In the genomic region with DNA sequence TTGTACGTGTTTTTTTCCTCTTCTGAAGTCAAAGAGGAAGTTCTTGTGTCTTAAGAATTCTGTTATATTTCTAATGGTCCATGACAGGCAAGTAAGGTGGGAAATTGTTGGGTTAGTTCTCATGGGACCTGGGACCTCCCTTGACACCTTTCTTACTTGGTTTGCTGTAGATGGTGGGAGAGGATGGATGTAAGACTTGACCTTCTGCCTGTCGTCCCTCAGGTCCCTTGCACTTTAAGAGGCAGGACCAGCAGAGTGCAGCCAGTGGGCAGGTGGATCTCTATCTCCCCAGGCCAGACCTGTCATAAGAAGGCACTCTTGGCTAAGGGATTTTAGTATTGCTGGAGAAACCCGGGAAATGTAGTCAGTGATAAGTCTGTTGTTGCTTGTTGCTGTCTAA, we compare ENCODE assay signal across 19 cellular contexts. TPM values are rescaled to one million over a fixed set of nuclear protein-coding genes. Genes with fewer than 3 reads are reported as not detected.
DNase-seq lines count a peak whose midpoint lies in the region; ATAC-seq, FAIRE-seq and TF ChIP-seq lines count a peak whose summit lies in the region.
"Had no signal": no experiment of that assay in that cellular context is flagged by ENCODE, and none has a peak within 500 bp of the region (broad histone marks: within the 10 kb centered on the region; RNA-seq: fewer than 3 reads in every experiment).

No MANE protein-coding gene starts in this region.

- no peak for TF ChIP-seq RAD21 in SK-N-SH (IDR thresholded peaks at IDR 0.05; ENCODE audit: low read length)

- intact Hi-C loops in dendritic cell treated with granulocyte-macrophage colony-stimulating factor and Interleukin-4, amounts not matched to agents 40 ng/mL and 50 ng/mL, for 4 days (cut with micrococcal nuclease) = loop anchor here (10.0 kb wide), 1 partner anchor 199 kb away; no protein-coding TSS in a partner anchor

- H3K79me2 ChIP-seq in smooth muscle cell (ENCODE audit: low read depth) = peaks cover 100% of the 10 kb centered on the region
- peaks cover 100% of the 10 kb centered on the region for H3K79me2 ChIP-seq in SK-N-SH (ENCODE audit: insufficient read depth)

- H2AFZ ChIP-seq in smooth muscle cell (ENCODE audit: low read depth) (no peak overlapping the region), SK-N-SH (ENCODE audit: low read depth) (no peak overlapping the region)
- H2AFZ ChIP-seq: hepatocyte, PC-9 had no signal

- CTCF ChIA-PET in T-cell (lab: Charles Lee) (interaction anchor here (0.6 to 1.2 kb wide), 5 partner anchors 12 to 94 kb away, joined by 3 to 8 read pairs (median 4); a partner anchor contains a TSS), SK-N-SH (lab: Yijun Ruan, JAX) (interaction anchor here (1.3 to 3.6 kb wide), 2 partner anchors 32 to 223 kb away, joined by 3 to 17 read pairs; no protein-coding TSS in a partner anchor)

- TF ChIP-seq CTCF in smooth muscle cell (IDR thresholded peaks at IDR 0.05; ENCODE audit: borderline replicate concordance, insufficient read depth, poor library complexity, severe bottlenecking) (no peak), SK-N-SH (IDR thresholded peaks at IDR 0.05) (no peak)

- H3K9me2 ChIP-seq in SK-N-SH = no peaks in the 10 kb centered on the region

- H3K9me3 Mint-ChIP-seq in activated T-cell treated with anti-CD3 and anti-CD28 coated beads, Interleukin-2, amount 50 U/mL, for 24 hours = no peaks in the 10 kb centered on the region
- H3K9me3 Mint-ChIP-seq in T-cell = no peaks in the 10 kb centered on the region
- H3K9me3 Mint-ChIP-seq in dendritic cell treated with granulocyte-macrophage colony-stimulating factor and Interleukin-4, amounts not matched to agents 40 ng/mL and 50 ng/mL, for 4 days = no peaks in the 10 kb centered on the region

- no peak overlapping the region for H3K9ac ChIP-seq in smooth muscle cell (ENCODE audit: low read depth)
- no peak overlapping the region for H3K9ac ChIP-seq in SK-N-SH

- TF ChIP-seq EP300 in SK-N-SH (IDR thresholded peaks at IDR 0.05; ENCODE audit: borderline replicate concordance in 1 of 2, low read depth in 1 of 2, low read length in 1 of 2) = no peak

- 95% methylated on average over 3 of the region's 3 CpGs for WGBS in smooth muscle cell (ENCODE audit: low lambda C conversion rate)
- 82% methylated on average over 3 of the region's 3 CpGs for WGBS in SK-N-SH (ENCODE audit: low lambda C conversion rate)

- H3K36me3 Mint-ChIP-seq in activated T-cell treated with anti-CD3 and anti-CD28 coated beads, Interleukin-2, amount 50 U/mL, for 24 hours (ENCODE audit: low read depth) = peaks cover 97% of the 10 kb centered on the region
- H3K36me3 Mint-ChIP-seq in T-cell = peaks cover 79% of the 10 kb centered on the region
- peaks cover 99% of the 10 kb centered on the region for H3K36me3 Mint-ChIP-seq in dendritic cell treated with granulocyte-macrophage colony-stimulating factor and Interleukin-4, amounts not matched to agents 40 ng/mL and 50 ng/mL, for 4 days (ENCODE audit: low read depth)

- H4K20me1 ChIP-seq in smooth muscle cell (ENCODE audit: low read depth) (peaks cover 100% of the 10 kb centered on the region), SK-N-SH (ENCODE audit: insufficient read depth) (peaks cover 100% of the 10 kb centered on the region)

- FAIRE-seq in RCC 7860 (lab: Jason Lieb, UNC) = no peak

- H3K36me3 ChIP-seq in smooth muscle cell (ENCODE audit: low read depth) (peaks cover 23% of the 10 kb centered on the region), SK-N-SH (replicated peaks in 1 of 2; ENCODE audit: control insufficient read depth in 1 of 2, insufficient read depth in 2 of 2, low read length in 1 of 2) (peaks cover 65 to 76% of the 10 kb centered on the region in 2 experiments)

- peaks cover 94% of the 10 kb centered on the region for H3K4me1 Mint-ChIP-seq in activated T-cell treated with anti-CD3 and anti-CD28 coated beads, Interleukin-2, amount 50 U/mL, for 24 hours (ENCODE audit: low read depth)
- H3K4me1 Mint-ChIP-seq in T-cell = peaks cover 95% of the 10 kb centered on the region in 3 donors
- H3K4me1 Mint-ChIP-seq in dendritic cell treated with granulocyte-macrophage colony-stimulating factor and Interleukin-4, amounts not matched to agents 40 ng/mL and 50 ng/mL, for 4 days (ENCODE audit: low read depth) = peaks cover 79% of the 10 kb centered on the region

- H3K9me3 ChIP-seq in smooth muscle cell (replicated peaks; ENCODE audit: low read depth) (no peaks in the 10 kb centered on the region), SK-N-SH (no peaks in the 10 kb centered on the region)
- H3K9me3 ChIP-seq: psoas muscle, thoracic aorta had no signal

- no peak for ATAC-seq in T-cell (replicated peaks in 1 of 4)
- ATAC-seq: left cardiac atrium, psoas muscle had no signal

- H3K4me2 ChIP-seq in smooth muscle cell = no peak overlapping the region
- no peak overlapping the region for H3K4me2 ChIP-seq in SK-N-SH
- H3K4me2 ChIP-seq: hepatocyte had no signal

- H3F3A ChIP-seq in smooth muscle cell (ENCODE audit: low read depth) (peaks cover 35% of the 10 kb centered on the region), SK-N-SH (replicated peaks; ENCODE audit: insufficient read depth) (peaks cover 32% of the 10 kb centered on the region)

- H3K27me3 ChIP-seq in smooth muscle cell (ENCODE audit: low read depth) = no peaks in the 10 kb centered on the region
- H3K27me3 ChIP-seq in SK-N-SH (ENCODE audit: insufficient read depth) = no peaks in the 10 kb centered on the region
- H3K27me3 ChIP-seq: brain microvascular endothelial cell, dorsolateral prefrontal cortex, hepatocyte had no signal

- H3K27ac ChIP-seq in smooth muscle cell (ENCODE audit: low read depth) (peak overlapping the region; percentile 85), SK-N-SH (ENCODE audit: low read depth in 2 of 2, low read length in 1 of 2) (no peak overlapping the region)
- H3K27ac ChIP-seq: hepatocyte, thoracic aorta, VCaP had no signal

- POLR2A ChIA-PET in T-cell (lab: Charles Lee) = interaction anchor here (0.5 to 4.6 kb wide), 4 partner anchors 11 to 375 kb away, joined by 3 to 78 read pairs (median 3); a partner anchor contains a TSS
- POLR2A ChIA-PET in SK-N-SH (lab: Yijun Ruan, JAX) = no interaction called here

- peak overlapping the region; percentile 61 for H3K4me3 Mint-ChIP-seq in activated T-cell treated with anti-CD3 and anti-CD28 coated beads, Interleukin-2, amount 50 U/mL, for 24 hours
- peak overlapping the region; percentile 54 to 76 (median 58) for H3K4me3 Mint-ChIP-seq in T-cell
- H3K4me3 Mint-ChIP-seq in dendritic cell treated with granulocyte-macrophage colony-stimulating factor and Interleukin-4, amounts not matched to agents 40 ng/mL and 50 ng/mL, for 4 days = peak overlapping the region; percentile 9

- DNase-seq in activated T-cell treated with anti-CD3 and anti-CD28 coated beads, Interleukin-2, amount 50 U/mL, for 24 hours = no peak
- DNase-seq in activated T-cell treated with anti-CD3 and anti-CD28 coated beads, Interleukin-2, amount 50 U/mL, for 1 hour = no peak
- no peak for DNase-seq in T-cell
- no peak for DNase-seq in smooth muscle cell (lab: John Stamatoyannopoulos, UW; ENCODE audit: unreplicated experiment)
- no peak for DNase-seq in RCC 7860 (ENCODE audit: low spot score)
- DNase-seq in SK-N-SH = no peak
- no peak for DNase-seq in NCI-H1417 treated with DMSO at 0.1 percent for 48 hours (lab: John Stamatoyannopoulos, UW)
- DNase-seq: ACHN; activated effector memory CD4-positive, alpha-beta T cell treated with Interleukin-2 at 50 U/mL for 16 hours; brain microvascular endothelial cell; dorsolateral prefrontal cortex; left cardiac atrium; NCI-H2081; PC-9; psoas muscle had no signal

- H3K27ac Mint-ChIP-seq in activated T-cell treated with anti-CD3 and anti-CD28 coated beads, Interleukin-2, amount 50 U/mL, for 24 hours = peak overlapping the region; percentile 95
- H3K27ac Mint-ChIP-seq in T-cell = peak overlapping the region; percentile 10 to 44
- H3K27ac Mint-ChIP-seq in dendritic cell treated with granulocyte-macrophage colony-stimulating factor and Interleukin-4, amounts not matched to agents 40 ng/mL and 50 ng/mL, for 4 days = no peak overlapping the region

- no peaks in the 10 kb centered on the region for H3K27me3 Mint-ChIP-seq in activated T-cell treated with anti-CD3 and anti-CD28 coated beads, Interleukin-2, amount 50 U/mL, for 24 hours
- H3K27me3 Mint-ChIP-seq in T-cell = no peaks in the 10 kb centered on the region
- H3K27me3 Mint-ChIP-seq in dendritic cell treated with granulocyte-macrophage colony-stimulating factor and Interleukin-4, amounts not matched to agents 40 ng/mL and 50 ng/mL, for 4 days = no peaks in the 10 kb centered on the region

- H3K4me1 ChIP-seq in smooth muscle cell (ENCODE audit: low read depth) (peaks cover 27% of the 10 kb centered on the region), SK-N-SH (ENCODE audit: control insufficient read depth in 1 of 2, insufficient read depth in 2 of 2, low read depth in 1 of 2, low read length in 1 of 2) (peaks cover 7 to 26% of the 10 kb centered on the region in 2 experiments)

- no peak overlapping the region for H3K4me3 ChIP-seq in smooth muscle cell
- H3K4me3 ChIP-seq in SK-N-SH (ENCODE audit: low read depth in 2 of 2, low read length in 1 of 2) = no peak overlapping the region
- H3K4me3 ChIP-seq: hepatocyte, PC-9, psoas muscle, thoracic aorta had no signal

TF ChIP-seq in SK-N-SH, 30 proteins besides CTCF, POLR2A, EP300 and RAD21:
- TF ChIP-seq FOXJ3 (CRISPR knock-in tag; IDR thresholded peaks at IDR 0.05) = no peak
- no peak for TF ChIP-seq SIN3A (IDR thresholded peaks at IDR 0.05; ENCODE audit: borderline replicate concordance, low read depth, low read length)
- no peak for TF ChIP-seq RXRA (IDR thresholded peaks at IDR 0.05; ENCODE audit: borderline replicate concordance, low read depth)
- TF ChIP-seq TCF12 (IDR thresholded peaks at IDR 0.05) = no peak
- TF ChIP-seq, protein P1, sequence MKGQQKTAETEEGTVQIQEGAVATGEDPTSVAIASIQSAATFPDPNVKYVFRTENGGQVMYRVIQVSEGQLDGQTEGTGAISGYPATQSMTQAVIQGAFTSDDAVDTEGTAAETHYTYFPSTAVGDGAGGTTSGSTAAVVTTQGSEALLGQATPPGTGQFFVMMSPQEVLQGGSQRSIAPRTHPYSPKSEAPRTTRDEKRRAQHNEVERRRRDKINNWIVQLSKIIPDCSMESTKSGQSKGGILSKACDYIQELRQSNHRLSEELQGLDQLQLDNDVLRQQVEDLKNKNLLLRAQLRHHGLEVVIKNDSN (IDR thresholded peaks at IDR 0.05; ENCODE audit: borderline replicate concordance, low read depth) = no peak
- no peak for TF ChIP-seq SMC3 (IDR thresholded peaks at IDR 0.05; ENCODE audit: low read depth, low read length)
- no peak for TF ChIP-seq YY1 (IDR thresholded peaks at IDR 0.05; ENCODE audit: low read depth)
- no peak for TF ChIP-seq GATA2 (CRISPR knock-in tag; IDR thresholded peaks at IDR 0.05)

RNA-seq across cellular contexts. Expression of a gene that starts 12.1 kb away (rescaled TPM):
- total RNA-seq in T-cell = 100 to 1,000 TPM in 2 of 5 donors, 10 to 100 TPM in 3; 79.3 to 123 (median 87.1) TPM
- total RNA-seq in smooth muscle cell = 77.5 and 86.7 TPM in 2 replicates
- 26.7 and 29.1 TPM in 2 replicates for polyA plus RNA-seq in smooth muscle cell
- polyA plus RNA-seq in SK-N-SH (2012; rRNA removed) = 7.0 and 8.6 TPM in 2 replicates
- 9.4 and 11.4 TPM in 2 replicates for polyA plus RNA-seq in SK-N-SH (2012; cell fraction: cytosol; rRNA removed)
- polyA plus RNA-seq in SK-N-SH (2012; cell fraction: nucleus; rRNA removed) = 10.2 and 13.8 TPM in 2 replicates

Comparison
In these comparisons a context has a peak if more than half of its experiments do, and no peak if none do; other contexts are left out.
1. H3K4me3 Mint-ChIP-seq: peak in every context shown above with its lines; median percentile 61 in activated T-cell treated with anti-CD3 and anti-CD28 coated beads, Interleukin-2, amount 50 U/mL, for 24 hours; 58 in T-cell; 9 in dendritic cell treated with granulocyte-macrophage colony-stimulating factor and Interleukin-4, amounts not matched to agents 40 ng/mL and 50 ng/mL, for 4 days.